14 cellular contexts compared by ENCODE assay signal in genomic region chr1:207814469-207814868, GRCh38.
DNase-seq lines count a peak whose midpoint lies in the region; ATAC-seq and TF ChIP-seq lines count a peak whose summit lies in the region.
"Had no signal": no experiment of that assay in that cellular context is flagged by ENCODE, and none has a peak within 500 bp of the region (broad histone marks: within the 10 kb centered on the region; RNA-seq: fewer than 3 reads in every experiment).

No MANE protein-coding gene starts in this region.

- H3K27ac ChIP-seq in dorsolateral prefrontal cortex, result peak overlapping the region in 56 of 59 donors; percentile 30 to 96 (median 88)
- H3K27ac ChIP-seq in transverse colon, result peak overlapping the region; percentile 16 to 86 (median 73)

- TF ChIP-seq CTCF in dorsolateral prefrontal cortex (IDR thresholded peaks at IDR 0.05 in 54 of 56, conservative IDR thresholded peaks at IDR 0.05 in 2 of 56; ENCODE audit: low read depth in 1 of 56, partially characterized antibody in 56 of 56) (no peak), transverse colon (IDR thresholded peaks at IDR 0.05) (no peak)

- POLR2A ChIA-PET in naive thymus-derived CD8-positive, alpha-beta T cell (lab: Charles Lee), result interaction anchor here (1.6 kb wide), 1 partner anchor 8 kb away, joined by 4 read pairs; no protein-coding TSS in a partner anchor

- DNase-seq in activated naive CD4-positive, alpha-beta T cell treated with anti-CD3 and anti-CD28 coated beads, Interleukin-2, amount 10 ng/mL, durations not matched to agents 7 days and 5 days, result no peak
- DNase-seq in dorsolateral prefrontal cortex (no peak), transverse colon (no peak), NCI-H1436 (lab: John Stamatoyannopoulos, UW) (no peak), NCI-H748 (lab: John Stamatoyannopoulos, UW; ENCODE audit: unreplicated experiment) (no peak)
- peak in 1 of 10 donors; percentile 7 for DNase-seq in naive thymus-derived CD8-positive, alpha-beta T cell
- DNase-seq: effector CD8-positive, alpha-beta T cell; NCI-H2171 treated with DMSO at 0.1 percent for 48 hours; small intestine; trophoblast cell had no signal

- peaks cover 71 to 96% (median 85%) of the 10 kb centered on the region in 4 donors for H3K4me1 ChIP-seq in transverse colon

- H3K4me3 ChIP-seq in dorsolateral prefrontal cortex (peak overlapping the region in 50 of 59 donors; percentile 3 to 97 (median 42)), transverse colon (no peak overlapping the region)

- no peak for TF ChIP-seq POLR2A in transverse colon (IDR thresholded peaks at IDR 0.05)

- H3K4me1 Mint-ChIP-seq in activated naive CD4-positive, alpha-beta T cell treated with anti-CD3 and anti-CD28 coated beads, Interleukin-2, amount 50 U/mL, for 24 hours, result peaks cover 87% of the 10 kb centered on the region
- peaks cover 25% of the 10 kb centered on the region for H3K4me1 Mint-ChIP-seq in activated naive CD4-positive, alpha-beta T cell treated with anti-CD3 and anti-CD28 coated beads, Interleukin-2, amount 10 ng/mL, durations not matched to agents 7 days and 5 days
- H3K4me1 Mint-ChIP-seq in naive thymus-derived CD8-positive, alpha-beta T cell, result peaks cover 40 to 93% (median 87%) of the 10 kb centered on the region in 4 donors

- peak overlapping the region; percentile 90 for H3K27ac Mint-ChIP-seq in activated naive CD4-positive, alpha-beta T cell treated with anti-CD3 and anti-CD28 coated beads, Interleukin-2, amount 50 U/mL, for 24 hours
- no peak overlapping the region for H3K27ac Mint-ChIP-seq in activated naive CD4-positive, alpha-beta T cell treated with anti-CD3 and anti-CD28 coated beads, Interleukin-2, amount 10 ng/mL, durations not matched to agents 7 days and 5 days
- peak overlapping the region; percentile 1 to 85 (median 71) for H3K27ac Mint-ChIP-seq in naive thymus-derived CD8-positive, alpha-beta T cell

- no peaks in the 10 kb centered on the region for H3K27me3 Mint-ChIP-seq in activated naive CD4-positive, alpha-beta T cell treated with anti-CD3 and anti-CD28 coated beads, Interleukin-2, amount 50 U/mL, for 24 hours
- no peaks in the 10 kb centered on the region for H3K27me3 Mint-ChIP-seq in activated naive CD4-positive, alpha-beta T cell treated with anti-CD3 and anti-CD28 coated beads, Interleukin-2, amount 10 ng/mL, durations not matched to agents 7 days and 5 days
- H3K27me3 Mint-ChIP-seq in naive thymus-derived CD8-positive, alpha-beta T cell, result no peaks in the 10 kb centered on the region
- H3K27me3 Mint-ChIP-seq: natural killer cell treated with Interleukin-12 subunit alpha and Interleukin-12 subunit beta and Interleukin-15 and Interleukin-18, amount 100 ng/mL, for 72 hours had no signal

- 66 to 82% methylated on average over 2 to 4 of the region's 4 CpGs for WGBS in transverse colon (ENCODE audit: low coverage in 1 of 2), 2 donors

- H3K27me3 ChIP-seq in dorsolateral prefrontal cortex, result no peaks in the 10 kb centered on the region
- H3K27me3 ChIP-seq in transverse colon, result no peaks in the 10 kb centered on the region

- no peaks in the 10 kb centered on the region for H3K9me3 Mint-ChIP-seq in activated naive CD4-positive, alpha-beta T cell treated with anti-CD3 and anti-CD28 coated beads, Interleukin-2, amount 50 U/mL, for 24 hours
- H3K9me3 Mint-ChIP-seq in activated naive CD4-positive, alpha-beta T cell treated with anti-CD3 and anti-CD28 coated beads, Interleukin-2, amount 10 ng/mL, durations not matched to agents 7 days and 5 days, result no peaks in the 10 kb centered on the region
- H3K9me3 Mint-ChIP-seq in naive thymus-derived CD8-positive, alpha-beta T cell, result no peaks in the 10 kb centered on the region
- H3K9me3 Mint-ChIP-seq: natural killer cell treated with Interleukin-12 subunit alpha and Interleukin-12 subunit beta and Interleukin-15 and Interleukin-18, amount 100 ng/mL, for 72 hours had no signal

- CTCF ChIA-PET in activated naive CD4-positive, alpha-beta T cell treated with anti-CD3 and anti-CD28 coated beads, Interleukin-2, amount 10 ng/mL, durations not matched to agents 7 days and 5 days (lab: Charles Lee), result interaction anchor here (2.6 kb wide), 1 partner anchor 71 kb away, joined by 6 read pairs; no protein-coding TSS in a partner anchor

- no peak for ATAC-seq in naive thymus-derived CD8-positive, alpha-beta T cell
- no peak for ATAC-seq in HG02870 (IDR thresholded peaks at IDR 0.05; ENCODE audit: unreplicated experiment)
- ATAC-seq: HCT116; natural killer cell treated with Interleukin-12 subunit alpha and Interleukin-12 subunit beta and Interleukin-15 and Interleukin-18, amount 100 ng/mL, for 72 hours had no signal

- in situ Hi-C loops in transverse colon (cut with MboI; ENCODE audit: low pct_ligation_motif_present in 1 of 4, low pct_unique_long_range_greater_than_20kb in 1 of 4, low sequenced_read_pairs in 3 of 4), result no loop called here

- intact Hi-C loops in dorsolateral prefrontal cortex (cut with DNase I) (no loop called here), transverse colon (cut with DNase I; ENCODE audit: low total_unique reads) (no loop called here)

- TF ChIP-seq EP300 in transverse colon (IDR thresholded peaks at IDR 0.05; ENCODE audit: low read depth), result no peak

- peaks cover 9% of the 10 kb centered on the region for H3K36me3 Mint-ChIP-seq in activated naive CD4-positive, alpha-beta T cell treated with anti-CD3 and anti-CD28 coated beads, Interleukin-2, amount 50 U/mL, for 24 hours
- peaks cover 54% of the 10 kb centered on the region for H3K36me3 Mint-ChIP-seq in activated naive CD4-positive, alpha-beta T cell treated with anti-CD3 and anti-CD28 coated beads, Interleukin-2, amount 10 ng/mL, durations not matched to agents 7 days and 5 days
- H3K36me3 Mint-ChIP-seq in naive thymus-derived CD8-positive, alpha-beta T cell, result peaks cover 0 to 90% (median 15%) of the 10 kb centered on the region in 3 donors

- H3K9me3 ChIP-seq in transverse colon, result no peaks in the 10 kb centered on the region

- H3K4me3 Mint-ChIP-seq in activated naive CD4-positive, alpha-beta T cell treated with anti-CD3 and anti-CD28 coated beads, Interleukin-2, amount 50 U/mL, for 24 hours, result no peak overlapping the region
- no peak overlapping the region for H3K4me3 Mint-ChIP-seq in activated naive CD4-positive, alpha-beta T cell treated with anti-CD3 and anti-CD28 coated beads, Interleukin-2, amount 10 ng/mL, durations not matched to agents 7 days and 5 days
- H3K4me3 Mint-ChIP-seq in naive thymus-derived CD8-positive, alpha-beta T cell, result no peak overlapping the region
- H3K4me3 Mint-ChIP-seq: natural killer cell treated with Interleukin-12 subunit alpha and Interleukin-12 subunit beta and Interleukin-15 and Interleukin-18, amount 100 ng/mL, for 72 hours had no signal

- peaks cover 0 to 58% (median 23%) of the 10 kb centered on the region in 4 donors for H3K36me3 ChIP-seq in transverse colon

Comparison
In these comparisons a context has a peak if more than half of its experiments do, and no peak if none do; other contexts are left out.
1. H3K4me3 ChIP-seq: peak in dorsolateral prefrontal cortex (50 of 59); none in transverse colon (0 of 4).